In the genomic region with DNA sequence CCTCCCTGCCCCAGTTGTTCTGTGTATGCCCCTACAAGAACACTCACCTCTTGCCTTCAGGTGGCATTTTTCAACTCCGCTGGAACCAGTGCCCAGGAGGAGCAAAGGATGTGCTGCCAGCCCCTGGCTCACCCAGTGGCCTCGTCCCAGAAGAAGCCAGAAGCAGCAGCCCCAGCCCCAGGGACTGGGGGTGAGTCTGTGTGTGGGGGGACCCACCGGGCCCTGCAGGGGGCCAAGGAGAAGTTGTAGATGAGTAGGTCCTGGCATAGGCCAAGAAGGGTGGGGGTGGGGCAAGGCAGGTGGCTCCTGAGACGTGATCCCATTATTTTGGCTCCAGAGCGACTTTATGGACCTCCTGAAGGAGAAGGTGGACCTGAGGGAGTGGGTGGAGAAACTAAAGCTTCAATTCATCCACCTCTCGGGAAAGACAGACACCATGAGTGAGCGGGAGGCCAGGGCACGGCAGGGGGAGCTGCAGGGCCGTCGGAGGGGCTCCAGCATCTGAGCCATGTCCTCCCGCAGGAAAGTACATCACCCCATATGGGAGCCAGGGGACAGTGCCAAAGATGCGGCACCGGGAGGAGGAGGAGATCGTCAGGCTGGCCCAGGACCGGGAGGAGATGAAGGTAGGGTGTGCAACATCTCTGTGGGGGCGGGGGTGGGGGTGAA, we compare ENCODE assay signal across 1 cellular context.
A peak's percentile ranks its signal among the peaks of the same experiment; 100 is the strongest.
TF ChIP-seq lines count a peak whose summit lies in the region.

No MANE protein-coding gene starts in this region.

TF ChIP-seq in K562, 482 proteins besides CTCF, POLR2A, EP300 and RAD21 (continued from another document):
- TF ChIP-seq, protein P1, sequence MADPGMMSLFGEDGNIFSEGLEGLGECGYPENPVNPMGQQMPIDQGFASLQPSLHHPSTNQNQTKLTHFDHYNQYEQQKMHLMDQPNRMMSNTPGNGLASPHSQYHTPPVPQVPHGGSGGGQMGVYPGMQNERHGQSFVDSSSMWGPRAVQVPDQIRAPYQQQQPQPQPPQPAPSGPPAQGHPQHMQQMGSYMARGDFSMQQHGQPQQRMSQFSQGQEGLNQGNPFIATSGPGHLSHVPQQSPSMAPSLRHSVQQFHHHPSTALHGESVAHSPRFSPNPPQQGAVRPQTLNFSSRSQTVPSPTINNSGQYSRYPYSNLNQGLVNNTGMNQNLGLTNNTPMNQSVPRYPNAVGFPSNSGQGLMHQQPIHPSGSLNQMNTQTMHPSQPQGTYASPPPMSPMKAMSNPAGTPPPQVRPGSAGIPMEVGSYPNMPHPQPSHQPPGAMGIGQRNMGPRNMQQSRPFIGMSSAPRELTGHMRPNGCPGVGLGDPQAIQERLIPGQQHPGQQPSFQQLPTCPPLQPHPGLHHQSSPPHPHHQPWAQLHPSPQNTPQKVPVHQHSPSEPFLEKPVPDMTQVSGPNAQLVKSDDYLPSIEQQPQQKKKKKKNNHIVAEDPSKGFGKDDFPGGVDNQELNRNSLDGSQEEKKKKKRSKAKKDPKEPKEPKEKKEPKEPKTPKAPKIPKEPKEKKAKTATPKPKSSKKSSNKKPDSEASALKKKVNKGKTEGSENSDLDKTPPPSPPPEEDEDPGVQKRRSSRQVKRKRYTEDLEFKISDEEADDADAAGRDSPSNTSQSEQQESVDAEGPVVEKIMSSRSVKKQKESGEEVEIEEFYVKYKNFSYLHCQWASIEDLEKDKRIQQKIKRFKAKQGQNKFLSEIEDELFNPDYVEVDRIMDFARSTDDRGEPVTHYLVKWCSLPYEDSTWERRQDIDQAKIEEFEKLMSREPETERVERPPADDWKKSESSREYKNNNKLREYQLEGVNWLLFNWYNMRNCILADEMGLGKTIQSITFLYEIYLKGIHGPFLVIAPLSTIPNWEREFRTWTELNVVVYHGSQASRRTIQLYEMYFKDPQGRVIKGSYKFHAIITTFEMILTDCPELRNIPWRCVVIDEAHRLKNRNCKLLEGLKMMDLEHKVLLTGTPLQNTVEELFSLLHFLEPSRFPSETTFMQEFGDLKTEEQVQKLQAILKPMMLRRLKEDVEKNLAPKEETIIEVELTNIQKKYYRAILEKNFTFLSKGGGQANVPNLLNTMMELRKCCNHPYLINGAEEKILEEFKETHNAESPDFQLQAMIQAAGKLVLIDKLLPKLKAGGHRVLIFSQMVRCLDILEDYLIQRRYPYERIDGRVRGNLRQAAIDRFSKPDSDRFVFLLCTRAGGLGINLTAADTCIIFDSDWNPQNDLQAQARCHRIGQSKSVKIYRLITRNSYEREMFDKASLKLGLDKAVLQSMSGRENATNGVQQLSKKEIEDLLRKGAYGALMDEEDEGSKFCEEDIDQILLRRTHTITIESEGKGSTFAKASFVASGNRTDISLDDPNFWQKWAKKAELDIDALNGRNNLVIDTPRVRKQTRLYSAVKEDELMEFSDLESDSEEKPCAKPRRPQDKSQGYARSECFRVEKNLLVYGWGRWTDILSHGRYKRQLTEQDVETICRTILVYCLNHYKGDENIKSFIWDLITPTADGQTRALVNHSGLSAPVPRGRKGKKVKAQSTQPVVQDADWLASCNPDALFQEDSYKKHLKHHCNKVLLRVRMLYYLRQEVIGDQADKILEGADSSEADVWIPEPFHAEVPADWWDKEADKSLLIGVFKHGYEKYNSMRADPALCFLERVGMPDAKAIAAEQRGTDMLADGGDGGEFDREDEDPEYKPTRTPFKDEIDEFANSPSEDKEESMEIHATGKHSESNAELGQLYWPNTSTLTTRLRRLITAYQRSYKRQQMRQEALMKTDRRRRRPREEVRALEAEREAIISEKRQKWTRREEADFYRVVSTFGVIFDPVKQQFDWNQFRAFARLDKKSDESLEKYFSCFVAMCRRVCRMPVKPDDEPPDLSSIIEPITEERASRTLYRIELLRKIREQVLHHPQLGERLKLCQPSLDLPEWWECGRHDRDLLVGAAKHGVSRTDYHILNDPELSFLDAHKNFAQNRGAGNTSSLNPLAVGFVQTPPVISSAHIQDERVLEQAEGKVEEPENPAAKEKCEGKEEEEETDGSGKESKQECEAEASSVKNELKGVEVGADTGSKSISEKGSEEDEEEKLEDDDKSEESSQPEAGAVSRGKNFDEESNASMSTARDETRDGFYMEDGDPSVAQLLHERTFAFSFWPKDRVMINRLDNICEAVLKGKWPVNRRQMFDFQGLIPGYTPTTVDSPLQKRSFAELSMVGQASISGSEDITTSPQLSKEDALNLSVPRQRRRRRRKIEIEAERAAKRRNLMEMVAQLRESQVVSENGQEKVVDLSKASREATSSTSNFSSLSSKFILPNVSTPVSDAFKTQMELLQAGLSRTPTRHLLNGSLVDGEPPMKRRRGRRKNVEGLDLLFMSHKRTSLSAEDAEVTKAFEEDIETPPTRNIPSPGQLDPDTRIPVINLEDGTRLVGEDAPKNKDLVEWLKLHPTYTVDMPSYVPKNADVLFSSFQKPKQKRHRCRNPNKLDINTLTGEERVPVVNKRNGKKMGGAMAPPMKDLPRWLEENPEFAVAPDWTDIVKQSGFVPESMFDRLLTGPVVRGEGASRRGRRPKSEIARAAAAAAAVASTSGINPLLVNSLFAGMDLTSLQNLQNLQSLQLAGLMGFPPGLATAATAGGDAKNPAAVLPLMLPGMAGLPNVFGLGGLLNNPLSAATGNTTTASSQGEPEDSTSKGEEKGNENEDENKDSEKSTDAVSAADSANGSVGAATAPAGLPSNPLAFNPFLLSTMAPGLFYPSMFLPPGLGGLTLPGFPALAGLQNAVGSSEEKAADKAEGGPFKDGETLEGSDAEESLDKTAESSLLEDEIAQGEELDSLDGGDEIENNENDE (IDR thresholded peaks at IDR 0.05; ENCODE audit: low read depth, low read length): no peak
- TF ChIP-seq CREB1 (IDR thresholded peaks at IDR 0.05): no peak
- 0 out of 2 replicates have a peak, but pooled peaks have one; percentile 18 for TF ChIP-seq CREB1 (CRISPR knock-in tag; IDR thresholded peaks at IDR 0.05)
- TF ChIP-seq RFX5 (IDR thresholded peaks at IDR 0.05; ENCODE audit: low read depth, low read length): no peak
- TF ChIP-seq, protein P2, sequence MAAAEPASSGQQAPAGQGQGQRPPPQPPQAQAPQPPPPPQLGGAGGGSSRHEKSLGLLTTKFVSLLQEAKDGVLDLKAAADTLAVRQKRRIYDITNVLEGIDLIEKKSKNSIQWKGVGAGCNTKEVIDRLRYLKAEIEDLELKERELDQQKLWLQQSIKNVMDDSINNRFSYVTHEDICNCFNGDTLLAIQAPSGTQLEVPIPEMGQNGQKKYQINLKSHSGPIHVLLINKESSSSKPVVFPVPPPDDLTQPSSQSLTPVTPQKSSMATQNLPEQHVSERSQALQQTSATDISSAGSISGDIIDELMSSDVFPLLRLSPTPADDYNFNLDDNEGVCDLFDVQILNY (CRISPR knock-in tag; IDR thresholded peaks at IDR 0.05): no peak
- no peak for TF ChIP-seq ZBTB17 (CRISPR knock-in tag; IDR thresholded peaks at IDR 0.05)
- TF ChIP-seq SMARCC2 (IDR thresholded peaks at IDR 0.05; ENCODE audit: low read depth): no peak
- no peak for TF ChIP-seq LARP7 (IDR thresholded peaks at IDR 0.05)
- peak; percentile 60; the same call in 1 of the 2 replicates for TF ChIP-seq CTBP1 (IDR thresholded peaks at IDR 0.05; ENCODE audit: borderline replicate concordance)
- no peak for TF ChIP-seq BRD9 (IDR thresholded peaks at IDR 0.05; ENCODE audit: low read depth, partially characterized antibody)
- TF ChIP-seq EGR1 (conservative IDR thresholded peaks at IDR 0.05): 0 out of 2 replicates have a peak, but pooled peaks have one; percentile 4
- TF ChIP-seq ESRRA (IDR thresholded peaks at IDR 0.05; ENCODE audit: borderline replicate concordance, low read depth): no peak
- peak; percentile 79; the same call in 1 of the 2 replicates for TF ChIP-seq STAG1 (CRISPR knock-in tag; IDR thresholded peaks at IDR 0.05; ENCODE audit: borderline replicate concordance)
- no peak for TF ChIP-seq TAF9B (IDR thresholded peaks at IDR 0.05; ENCODE audit: partially characterized antibody)
- TF ChIP-seq ZBTB1 (CRISPR knock-in tag; IDR thresholded peaks at IDR 0.05; ENCODE audit: borderline replicate concordance, low read depth): no peak
- TF ChIP-seq RFX1 (IDR thresholded peaks at IDR 0.05): no peak
- no peak for TF ChIP-seq RBM34 (IDR thresholded peaks at IDR 0.05; ENCODE audit: borderline replicate concordance, insufficient read depth, low read length)
- TF ChIP-seq KLF13 (tag; IDR thresholded peaks at IDR 0.05; ENCODE audit: borderline replicate concordance, low read depth): no peak
- TF ChIP-seq ZNF589 (CRISPR knock-in tag; IDR thresholded peaks at IDR 0.05; ENCODE audit: low read depth): no peak
- TF ChIP-seq, protein P3, sequence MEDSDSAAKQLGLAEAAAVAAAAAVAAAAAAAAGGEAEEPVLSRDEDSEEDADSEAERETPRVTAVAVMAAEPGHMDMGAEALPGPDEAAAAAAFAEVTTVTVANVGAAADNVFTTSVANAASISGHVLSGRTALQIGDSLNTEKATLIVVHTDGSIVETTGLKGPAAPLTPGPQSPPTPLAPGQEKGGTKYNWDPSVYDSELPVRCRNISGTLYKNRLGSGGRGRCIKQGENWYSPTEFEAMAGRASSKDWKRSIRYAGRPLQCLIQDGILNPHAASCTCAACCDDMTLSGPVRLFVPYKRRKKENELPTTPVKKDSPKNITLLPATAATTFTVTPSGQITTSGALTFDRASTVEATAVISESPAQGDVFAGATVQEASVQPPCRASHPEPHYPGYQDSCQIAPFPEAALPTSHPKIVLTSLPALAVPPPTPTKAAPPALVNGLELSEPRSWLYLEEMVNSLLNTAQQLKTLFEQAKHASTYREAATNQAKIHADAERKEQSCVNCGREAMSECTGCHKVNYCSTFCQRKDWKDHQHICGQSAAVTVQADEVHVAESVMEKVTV (CRISPR knock-in tag; IDR thresholded peaks at IDR 0.05): 0 out of 2 replicates have a peak, but pooled peaks have one; percentile 9
- TF ChIP-seq, protein P4, sequence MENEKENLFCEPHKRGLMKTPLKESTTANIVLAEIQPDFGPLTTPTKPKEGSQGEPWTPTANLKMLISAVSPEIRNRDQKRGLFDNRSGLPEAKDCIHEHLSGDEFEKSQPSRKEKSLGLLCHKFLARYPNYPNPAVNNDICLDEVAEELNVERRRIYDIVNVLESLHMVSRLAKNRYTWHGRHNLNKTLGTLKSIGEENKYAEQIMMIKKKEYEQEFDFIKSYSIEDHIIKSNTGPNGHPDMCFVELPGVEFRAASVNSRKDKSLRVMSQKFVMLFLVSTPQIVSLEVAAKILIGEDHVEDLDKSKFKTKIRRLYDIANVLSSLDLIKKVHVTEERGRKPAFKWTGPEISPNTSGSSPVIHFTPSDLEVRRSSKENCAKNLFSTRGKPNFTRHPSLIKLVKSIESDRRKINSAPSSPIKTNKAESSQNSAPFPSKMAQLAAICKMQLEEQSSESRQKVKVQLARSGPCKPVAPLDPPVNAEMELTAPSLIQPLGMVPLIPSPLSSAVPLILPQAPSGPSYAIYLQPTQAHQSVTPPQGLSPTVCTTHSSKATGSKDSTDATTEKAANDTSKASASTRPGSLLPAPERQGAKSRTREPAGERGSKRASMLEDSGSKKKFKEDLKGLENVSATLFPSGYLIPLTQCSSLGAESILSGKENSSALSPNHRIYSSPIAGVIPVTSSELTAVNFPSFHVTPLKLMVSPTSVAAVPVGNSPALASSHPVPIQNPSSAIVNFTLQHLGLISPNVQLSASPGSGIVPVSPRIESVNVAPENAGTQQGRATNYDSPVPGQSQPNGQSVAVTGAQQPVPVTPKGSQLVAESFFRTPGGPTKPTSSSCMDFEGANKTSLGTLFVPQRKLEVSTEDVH (IDR thresholded peaks at IDR 0.05; ENCODE audit: low read depth, partially characterized antibody): no peak
- no peak for TF ChIP-seq NFIX (CRISPR knock-in tag; IDR thresholded peaks at IDR 0.05; ENCODE audit: low read depth)
- TF ChIP-seq, protein P5, sequence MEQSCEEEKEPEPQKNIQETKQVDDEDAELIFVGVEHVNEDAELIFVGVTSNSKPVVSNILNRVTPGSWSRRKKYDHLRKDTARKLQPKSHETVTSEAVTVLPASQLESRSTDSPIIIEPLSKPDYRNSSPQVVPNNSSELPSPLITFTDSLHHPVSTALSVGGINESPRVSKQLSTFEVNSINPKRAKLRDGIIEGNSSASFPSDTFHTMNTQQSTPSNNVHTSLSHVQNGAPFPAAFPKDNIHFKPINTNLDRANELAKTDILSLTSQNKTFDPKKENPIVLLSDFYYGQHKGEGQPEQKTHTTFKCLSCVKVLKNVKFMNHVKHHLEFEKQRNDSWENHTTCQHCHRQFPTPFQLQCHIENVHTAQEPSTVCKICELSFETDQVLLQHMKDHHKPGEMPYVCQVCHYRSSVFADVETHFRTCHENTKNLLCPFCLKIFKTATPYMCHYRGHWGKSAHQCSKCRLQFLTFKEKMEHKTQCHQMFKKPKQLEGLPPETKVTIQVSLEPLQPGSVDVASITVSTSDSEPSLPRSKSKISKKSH (CRISPR knock-in tag; IDR thresholded peaks at IDR 0.05): no peak
- TF ChIP-seq RBFOX2 (IDR thresholded peaks at IDR 0.05; ENCODE audit: low read depth, low read length): no peak
- TF ChIP-seq SETDB1 (IDR thresholded peaks at IDR 0.05; ENCODE audit: low read length): no peak
- TF ChIP-seq, protein P6, sequence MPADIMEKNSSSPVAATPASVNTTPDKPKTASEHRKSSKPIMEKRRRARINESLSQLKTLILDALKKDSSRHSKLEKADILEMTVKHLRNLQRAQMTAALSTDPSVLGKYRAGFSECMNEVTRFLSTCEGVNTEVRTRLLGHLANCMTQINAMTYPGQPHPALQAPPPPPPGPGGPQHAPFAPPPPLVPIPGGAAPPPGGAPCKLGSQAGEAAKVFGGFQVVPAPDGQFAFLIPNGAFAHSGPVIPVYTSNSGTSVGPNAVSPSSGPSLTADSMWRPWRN (IDR thresholded peaks at IDR 0.05; ENCODE audit: low read depth): no peak
- no peak for TF ChIP-seq NCOA4 (IDR thresholded peaks at IDR 0.05; ENCODE audit: partially characterized antibody)
- TF ChIP-seq, protein P7, sequence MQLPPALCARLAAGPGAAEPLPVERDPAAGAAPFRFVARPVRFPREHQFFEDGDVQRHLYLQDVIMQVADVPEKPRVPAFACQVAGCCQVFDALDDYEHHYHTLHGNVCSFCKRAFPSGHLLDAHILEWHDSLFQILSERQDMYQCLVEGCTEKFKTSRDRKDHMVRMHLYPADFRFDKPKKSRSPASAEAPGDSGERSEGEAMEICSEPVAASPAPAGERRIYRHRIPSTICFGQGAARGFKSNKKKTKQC (CRISPR knock-in tag; IDR thresholded peaks at IDR 0.05): no peak
- peak in 1 of 3 experiments; percentile 32 for TF ChIP-seq YY1 (IDR thresholded peaks at IDR 0.05; ENCODE audit: borderline replicate concordance in 1 of 3, control insufficient read depth in 1 of 3, extremely low read depth in 1 of 3, insufficient read depth in 3 of 3, insufficient read length in 1 of 3, insufficient replicate concordance in 2 of 3, low read depth in 1 of 3, low read length in 2 of 3)
- no peak for TF ChIP-seq CBX5 (IDR thresholded peaks at IDR 0.05; ENCODE audit: borderline replicate concordance, low read depth)
- TF ChIP-seq ZBTB8A (IDR thresholded peaks at IDR 0.05; ENCODE audit: partially characterized antibody): no peak
- no peak for TF ChIP-seq KLF16 (IDR thresholded peaks at IDR 0.05)
- TF ChIP-seq, protein P8, sequence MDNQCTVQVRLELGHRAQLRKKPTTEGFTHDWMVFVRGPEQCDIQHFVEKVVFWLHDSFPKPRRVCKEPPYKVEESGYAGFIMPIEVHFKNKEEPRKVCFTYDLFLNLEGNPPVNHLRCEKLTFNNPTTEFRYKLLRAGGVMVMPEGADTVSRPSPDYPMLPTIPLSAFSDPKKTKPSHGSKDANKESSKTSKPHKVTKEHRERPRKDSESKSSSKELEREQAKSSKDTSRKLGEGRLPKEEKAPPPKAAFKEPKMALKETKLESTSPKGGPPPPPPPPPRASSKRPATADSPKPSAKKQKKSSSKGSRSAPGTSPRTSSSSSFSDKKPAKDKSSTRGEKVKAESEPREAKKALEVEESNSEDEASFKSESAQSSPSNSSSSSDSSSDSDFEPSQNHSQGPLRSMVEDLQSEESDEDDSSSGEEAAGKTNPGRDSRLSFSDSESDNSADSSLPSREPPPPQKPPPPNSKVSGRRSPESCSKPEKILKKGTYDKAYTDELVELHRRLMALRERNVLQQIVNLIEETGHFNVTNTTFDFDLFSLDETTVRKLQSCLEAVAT (IDR thresholded peaks at IDR 0.05): no peak
- no peak for TF ChIP-seq SMAD3 (CRISPR knock-in tag; conservative IDR thresholded peaks at IDR 0.05)
- peak; percentile 91 for TF ChIP-seq ZNF41 (CRISPR knock-in tag; conservative IDR thresholded peaks at IDR 0.05)
- no peak for TF ChIP-seq EWSR1 (IDR thresholded peaks at IDR 0.05; ENCODE audit: borderline replicate concordance, low read depth, partially characterized antibody)
